In the genomic region with DNA sequence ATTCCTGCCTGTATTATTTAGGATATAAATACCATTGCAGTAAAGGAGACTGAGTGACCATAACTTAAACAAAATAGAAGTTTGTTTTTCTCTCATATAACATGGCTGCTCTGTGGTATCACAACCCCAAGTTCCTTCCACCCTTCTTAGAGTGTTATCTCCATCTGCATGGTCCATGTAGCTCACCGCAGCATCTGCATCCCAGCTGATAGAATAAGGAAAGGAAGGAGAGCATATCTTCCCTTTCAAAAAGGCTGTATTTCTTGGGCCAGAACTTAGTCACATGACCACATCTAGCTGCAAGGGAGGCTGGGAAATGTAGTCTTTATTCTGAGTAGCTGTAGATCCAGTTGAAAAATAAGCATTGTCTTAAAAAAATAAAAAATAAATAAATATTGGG, we compare ENCODE assay signal across 1 cellular context.
TF ChIP-seq lines count a peak whose summit lies in the region.

No MANE protein-coding gene starts in this region.

TF ChIP-seq in WTC11, 78 proteins besides CTCF, POLR2A, EP300 and RAD21 (continued from another document):
- TF ChIP-seq CDX4 (CRISPR knock-in tag; IDR thresholded peaks at IDR 0.05; ENCODE audit: borderline replicate concordance) (no peak), NR2C2 (CRISPR knock-in tag; IDR thresholded peaks at IDR 0.05) (no peak), JUN (CRISPR knock-in tag; IDR thresholded peaks at IDR 0.05) (no peak), NFATC4 (CRISPR knock-in tag; IDR thresholded peaks at IDR 0.05) (no peak), SOX15 (CRISPR knock-in tag; IDR thresholded peaks at IDR 0.05) (no peak), MXD4 (CRISPR knock-in tag; IDR thresholded peaks at IDR 0.05; ENCODE audit: borderline replicate concordance) (no peak), CREM (CRISPR knock-in tag; IDR thresholded peaks at IDR 0.05) (no peak)
- TF ChIP-seq, protein P1, sequence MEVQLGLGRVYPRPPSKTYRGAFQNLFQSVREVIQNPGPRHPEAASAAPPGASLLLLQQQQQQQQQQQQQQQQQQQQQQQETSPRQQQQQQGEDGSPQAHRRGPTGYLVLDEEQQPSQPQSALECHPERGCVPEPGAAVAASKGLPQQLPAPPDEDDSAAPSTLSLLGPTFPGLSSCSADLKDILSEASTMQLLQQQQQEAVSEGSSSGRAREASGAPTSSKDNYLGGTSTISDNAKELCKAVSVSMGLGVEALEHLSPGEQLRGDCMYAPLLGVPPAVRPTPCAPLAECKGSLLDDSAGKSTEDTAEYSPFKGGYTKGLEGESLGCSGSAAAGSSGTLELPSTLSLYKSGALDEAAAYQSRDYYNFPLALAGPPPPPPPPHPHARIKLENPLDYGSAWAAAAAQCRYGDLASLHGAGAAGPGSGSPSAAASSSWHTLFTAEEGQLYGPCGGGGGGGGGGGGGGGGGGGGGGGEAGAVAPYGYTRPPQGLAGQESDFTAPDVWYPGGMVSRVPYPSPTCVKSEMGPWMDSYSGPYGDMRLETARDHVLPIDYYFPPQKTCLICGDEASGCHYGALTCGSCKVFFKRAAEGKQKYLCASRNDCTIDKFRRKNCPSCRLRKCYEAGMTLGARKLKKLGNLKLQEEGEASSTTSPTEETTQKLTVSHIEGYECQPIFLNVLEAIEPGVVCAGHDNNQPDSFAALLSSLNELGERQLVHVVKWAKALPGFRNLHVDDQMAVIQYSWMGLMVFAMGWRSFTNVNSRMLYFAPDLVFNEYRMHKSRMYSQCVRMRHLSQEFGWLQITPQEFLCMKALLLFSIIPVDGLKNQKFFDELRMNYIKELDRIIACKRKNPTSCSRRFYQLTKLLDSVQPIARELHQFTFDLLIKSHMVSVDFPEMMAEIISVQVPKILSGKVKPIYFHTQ (CRISPR knock-in tag; IDR thresholded peaks at IDR 0.05) = no peak
